ENCODE assay signal across 19 cellular contexts in genomic region chr4:113423631-113424030, GRCh38.
DNase-seq lines count a peak whose midpoint lies in the region; FAIRE-seq and TF ChIP-seq lines count a peak whose summit lies in the region.
"Had no signal": no experiment of that assay in that cellular context is flagged by ENCODE, and none has a peak within 500 bp of the region (broad histone marks: within the 10 kb centered on the region; RNA-seq: fewer than 3 reads in every experiment).

No MANE protein-coding gene starts in this region.

- H3K9me3 ChIP-seq in spleen, result peaks cover 0 to 48% (median 24%) of the 10 kb centered on the region in 8 donors
- H3K9me3 ChIP-seq: Caco-2, SJCRH30 had no signal

- WGBS in spleen, 5 donors, result 55 to 88% (median 77%) methylated on average over 1 of the region's 1 CpG

- no peaks in the 10 kb centered on the region for H3K36me3 ChIP-seq in spleen
- H3K36me3 ChIP-seq: SJCRH30 had no signal

- FAIRE-seq in GM12891 (lab: Jason Lieb, UNC), result no peak
- FAIRE-seq: H54 had no signal

- H3K27me3 ChIP-seq in spleen (replicated peaks in 1 of 7), result no peaks in the 10 kb centered on the region
- H3K27me3 ChIP-seq: SJCRH30 had no signal

- no peak overlapping the region for H3K27ac ChIP-seq in spleen
- H3K27ac ChIP-seq: HL-60, RWPE1, SJCRH30 had no signal

- intact Hi-C loops in spleen (cut with DNase I; ENCODE audit: low total_unique reads), result no loop called here

- no peaks in the 10 kb centered on the region for H3K4me1 ChIP-seq in spleen
- H3K4me1 ChIP-seq: Caco-2, SJCRH30 had no signal

- no peak for TF ChIP-seq POLR2A in spleen (IDR thresholded peaks at IDR 0.05)
- no peak for TF ChIP-seq POLR2A in GM12891 (IDR thresholded peaks at IDR 0.05; ENCODE audit: low read depth, low read length)

- TF ChIP-seq CTCF in epithelial cell of esophagus (IDR thresholded peaks at IDR 0.05; ENCODE audit: insufficient read depth, low read depth, low read length, missing control alignments) (no peak), spleen (IDR thresholded peaks at IDR 0.05 in 8 of 11, conservative IDR thresholded peaks at IDR 0.05 in 3 of 11) (no peak)

- DNase-seq in ELR (ENCODE audit: low read depth), result peak; percentile 72
- DNase-seq in RPMI7951 (ENCODE audit: low read depth), result peak; percentile 48
- DNase-seq in epithelial cell of esophagus (ENCODE audit: low read depth), result peak; percentile 22
- peak; percentile 25 for DNase-seq in renal cortical epithelial cell (ENCODE audit: low read depth)
- no peak for DNase-seq in SIG-M5 treated with dmso at 0.1 percent for 504 hours (lab: John Stamatoyannopoulos, UW; ENCODE audit: unreplicated experiment)
- DNase-seq in spleen, result no peak
- no peak for DNase-seq in GM12891 (ENCODE audit: insufficient read length, low spot score)
- DNase-seq: Caco-2; CD4-positive, CD25-positive, alpha-beta regulatory T cell; DMS153; NCI-H1436; NCI-H2029; NCI-H2171 treated with DMSO at 0.1 percent for 48 hours; NCI-H748 treated with DMSO at 0.1 percent for 48 hours; OCI-M1; SJCRH30 had no signal

- H3K4me3 ChIP-seq in epithelial cell of esophagus (ENCODE audit: low read length) (no peak overlapping the region), spleen (no peak overlapping the region)
- H3K4me3 ChIP-seq: SJCRH30 had no signal

TF ChIP-seq in GM12891, 5 proteins besides CTCF, POLR2A, EP300 and RAD21:
- TF ChIP-seq TAF1 (IDR thresholded peaks at IDR 0.05; ENCODE audit: low read depth, low read length) (no peak), SPI1 (IDR thresholded peaks at IDR 0.05; ENCODE audit: low read depth, low read length) (no peak), PAX5 (IDR thresholded peaks at IDR 0.05; ENCODE audit: insufficient read depth, low read length, severe bottlenecking) (no peak), POU2F2 (IDR thresholded peaks at IDR 0.05; ENCODE audit: low read depth, low read length) (no peak), POLR2AphosphoS5 (IDR thresholded peaks at IDR 0.05; ENCODE audit: low read depth, low read length) (no peak)

Comparison
In these comparisons a context has a peak if more than half of its experiments do, and no peak if none do; other contexts are left out.
1. DNase-seq: peak in ELR (single experiment), RPMI7951 (single experiment), epithelial cell of esophagus (single experiment) and renal cortical epithelial cell (single experiment); none in SIG-M5 treated with dmso at 0.1 percent for 504 hours (single experiment), spleen (single experiment) and GM12891 (single experiment).